In the genomic region with DNA sequence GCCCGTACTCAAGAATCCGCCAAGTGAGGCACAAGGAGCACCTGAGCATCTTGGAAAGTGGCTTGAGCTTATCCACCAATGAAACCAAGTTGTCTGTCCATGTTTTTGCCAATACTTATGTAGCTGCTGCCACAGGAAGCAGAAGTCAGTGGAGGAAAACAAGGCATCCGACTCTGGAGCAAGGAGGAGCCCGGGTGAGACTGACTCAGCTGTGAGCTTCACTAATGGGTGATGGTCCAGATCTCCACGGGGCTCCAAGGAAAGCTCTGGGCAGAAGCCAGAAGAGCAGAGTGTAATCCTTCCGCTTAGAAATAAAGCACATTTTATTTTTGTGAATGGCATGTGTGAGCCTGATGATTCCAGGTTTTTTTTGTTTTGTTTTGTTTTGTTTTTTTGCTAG, we compare ENCODE assay signal across 31 cellular contexts. TPM values are rescaled to one million over a fixed set of nuclear protein-coding genes. Genes with fewer than 3 reads are reported as not detected.
DNase-seq lines count a peak whose midpoint lies in the region; ATAC-seq, FAIRE-seq and TF ChIP-seq lines count a peak whose summit lies in the region.
"Had no signal": no experiment of that assay in that cellular context is flagged by ENCODE, and none has a peak within 500 bp of the region (broad histone marks: within the 10 kb centered on the region; RNA-seq: fewer than 3 reads in every experiment).

No MANE protein-coding gene starts in this region.

- intact Hi-C loops in Right ventricle myocardium superior (cut with DNase I) = no loop called here

- TF ChIP-seq CTCF in fibroblast of lung (conservative IDR thresholded peaks at IDR 0.05 in 1 of 2, IDR thresholded peaks at IDR 0.05 in 1 of 2; ENCODE audit: low read depth in 1 of 2, low read length in 2 of 2) (no peak), D721Med (IDR thresholded peaks at IDR 0.05; ENCODE audit: insufficient read depth, missing control alignments) (no peak)

- H3K27ac ChIP-seq in GM23248 (no peak overlapping the region), fibroblast of lung (ENCODE audit: insufficient read depth, low read length) (no peak overlapping the region)
- H3K27ac ChIP-seq: adrenal gland, hepatocyte, parathyroid adenoma, right atrium auricular region, thoracic aorta, vagina had no signal

- in situ Hi-C loops in GM23248 (cut with MboI) = no loop called here

- no peak overlapping the region for H3K9ac ChIP-seq in GM23248
- H3K9ac ChIP-seq in fibroblast of lung (ENCODE audit: insufficient read depth, low read length) = no peak overlapping the region
- H3K9ac ChIP-seq: parathyroid adenoma had no signal

- WGBS in GM23248 (ENCODE audit: low coverage in 1 of 2, low lambda C conversion rate in 2 of 2, missing lambda C conversion rate in 2 of 2), 2 experiments = 37 to 48% methylated on average over 6 of the region's 6 CpGs

- H3K4me1 ChIP-seq in GM23248 (ENCODE audit: insufficient read depth) = 0 out of 2 replicates have a peak, but pooled peaks cover 6% of the 10 kb centered on the region
- no peaks in the 10 kb centered on the region for H3K4me1 ChIP-seq in fibroblast of lung (ENCODE audit: control insufficient read depth, extremely low read depth, insufficient read depth, low read length)
- H3K4me1 ChIP-seq: adrenal gland, parathyroid adenoma, right atrium auricular region, vagina had no signal

- no peaks in the 10 kb centered on the region for H3K36me3 ChIP-seq in GM23248 (ENCODE audit: low read depth)
- H3K36me3 ChIP-seq in fibroblast of lung (ENCODE audit: control insufficient read depth, insufficient read depth, low read length) = no peaks in the 10 kb centered on the region

- H3K79me2 ChIP-seq in GM23248 (ENCODE audit: insufficient read depth) = no peaks in the 10 kb centered on the region
- H3K79me2 ChIP-seq in fibroblast of lung (ENCODE audit: control insufficient read depth, insufficient read depth, low read length) = no peaks in the 10 kb centered on the region
- H3K79me2 ChIP-seq: hepatocyte, parathyroid adenoma had no signal

- H3K4me2 ChIP-seq in GM23248 (ENCODE audit: unreplicated experiment) (no peak overlapping the region), fibroblast of lung (ENCODE audit: extremely low read depth, insufficient read depth, low read length) (no peak overlapping the region)
- H3K4me2 ChIP-seq: GM23338, hepatocyte had no signal

- no peak for ATAC-seq in Right ventricle myocardium superior (ENCODE audit: poor library complexity)
- ATAC-seq: activated CD4-positive, alpha-beta T cell treated with anti-CD3 and anti-CD28 coated beads for 36 hours; GM23338; left ventricle myocardium superior; stimulated activated naive CD8-positive, alpha-beta T cell treated with anti-CD3 and anti-CD28 coated beads, Interleukin-15, Interleukin-2, amounts not matched to agents 100 U/mL and 50 U/mL, for 24 hours had no signal

- DNase-seq in GM23248 = peak; percentile 63
- peak; percentile 39 for DNase-seq in astrocyte of the hippocampus (ENCODE audit: low read depth, low spot score)
- DNase-seq in fibroblast of lung (ENCODE audit: low read depth in 2 of 2) = peak in 1 of 2 donors; percentile 24
- peak; percentile 62 for DNase-seq in smooth muscle cell of the brain vasculature (ENCODE audit: low read depth, low spot score)
- no peak for DNase-seq in Right ventricle myocardium superior
- no peak for DNase-seq in D721Med (ENCODE audit: insufficient read length, low spot score)
- no peak for DNase-seq in activated CD4-positive, alpha-beta T cell treated with anti-CD3 and anti-CD28 coated beads, Interleukin-2, amount 50 U/mL, for 4 hours
- DNase-seq: activated CD4-positive, alpha-beta T cell treated with anti-CD3 and anti-CD28 coated beads for 36 hours; activated naive CD4-positive, alpha-beta T cell; activated T-cell treated with anti-CD3 and anti-CD28 coated beads, Interleukin-2, amount 50 U/mL, for 24 hours; adrenal gland; caudate nucleus; CD4-positive, alpha-beta T cell; immature natural killer cell; left ventricle myocardium superior; MV-4-11; NCI-H146; NCI-H2171; NCI-H524 treated with DMSO at 0.1 percent for 48 hours; stimulated activated CD4-positive, alpha-beta T cell treated with anti-CD3 and anti-CD28 coated beads, Interleukin-4, amount 100 ng/mL, for 4 hours; stimulated activated naive CD8-positive, alpha-beta T cell treated with anti-CD3 and anti-CD28 coated beads, Interleukin-15, Interleukin-2, amounts not matched to agents 100 U/mL and 50 U/mL, for 24 hours had no signal

- H3K4me3 ChIP-seq in GM23248 (no peak overlapping the region), fibroblast of lung (replicated peaks in 1 of 4; ENCODE audit: control extremely low read depth in 1 of 4, insufficient read depth in 1 of 4, low read depth in 3 of 4, low read length in 4 of 4) (no peak overlapping the region)
- H3K4me3 ChIP-seq: adrenal gland, GM23338, hepatocyte, right atrium auricular region, thoracic aorta, vagina had no signal

- FAIRE-seq in D721Med (lab: Jason Lieb, UNC) = no peak
- FAIRE-seq: frontal cortex, HTR-8/SVneo had no signal

- H3K9me2 ChIP-seq in GM23248 (ENCODE audit: insufficient read depth) = no peaks in the 10 kb centered on the region

- H3K9me3 ChIP-seq in GM23248 (ENCODE audit: low read depth) = no peaks in the 10 kb centered on the region
- no peaks in the 10 kb centered on the region for H3K9me3 ChIP-seq in fibroblast of lung (ENCODE audit: control insufficient read depth, insufficient read depth, low read depth, low read length)
- H3K9me3 ChIP-seq: adrenal gland, right atrium auricular region, thoracic aorta, vagina had no signal

- H3F3A ChIP-seq in GM23248 (ENCODE audit: insufficient read depth) = no peaks in the 10 kb centered on the region

- no peaks in the 10 kb centered on the region for H3K27me3 ChIP-seq in GM23248 (replicated peaks; ENCODE audit: insufficient read depth)
- no peaks in the 10 kb centered on the region for H3K27me3 ChIP-seq in fibroblast of lung (ENCODE audit: control insufficient read depth, insufficient read depth, low read length)
- H3K27me3 ChIP-seq: adrenal gland, hepatocyte, right atrium auricular region, vagina had no signal

- H2AFZ ChIP-seq in GM23248 = peak overlapping the region; percentile 57
- H2AFZ ChIP-seq in fibroblast of lung (ENCODE audit: low read length) = peak overlapping the region; percentile 33
- H2AFZ ChIP-seq: GM23338, hepatocyte, parathyroid adenoma had no signal

- H4K20me1 ChIP-seq in GM23248 (ENCODE audit: insufficient read depth) = no peaks in the 10 kb centered on the region
- H4K20me1 ChIP-seq in fibroblast of lung (ENCODE audit: control insufficient read depth, extremely low read depth, insufficient read depth, low read length) = no peaks in the 10 kb centered on the region

RNA-seq across cellular contexts. Expression of a gene that starts 12.3 kb away (rescaled TPM):
- total RNA-seq in GM23248 (2014; rRNA removed; shearing (Covaris generic)) = 433 and 695 TPM in 2 replicates
- polyA plus RNA-seq in GM23248 (2016; fragmentation: Nextera tagmentation; extraction: Ambion mirVana) = 318 and 327 TPM in 2 replicates
- total RNA-seq in fibroblast of lung = 304 and 455 TPM in 2 replicates
- 673 and 941 TPM in 2 replicates for polyA plus RNA-seq in fibroblast of lung
- 321 and 394 TPM in 2 replicates for polyA plus RNA-seq in fibroblast of lung (2012)
- polyA minus RNA-seq in fibroblast of lung (ENCODE audit: low replicate concordance) = 781 and 908 TPM in 2 replicates
- 66.9 TPM for total RNA-seq in Right ventricle myocardium superior

RNA-seq across cellular contexts. Expression of a gene that starts 20.6 kb away (rescaled TPM):
- 18.4 and 19.0 TPM in 2 replicates for total RNA-seq in GM23248 (2014; rRNA removed; shearing (Covaris generic))
- polyA plus RNA-seq in GM23248 (2016; fragmentation: Nextera tagmentation; extraction: Ambion mirVana) = 9.9 and 10.6 TPM in 2 replicates
- 8.7 and 11.1 TPM in 2 replicates for total RNA-seq in fibroblast of lung
- polyA plus RNA-seq in fibroblast of lung = 12.5 and 26.0 TPM in 2 replicates
- 12.7 and 23.8 TPM in 2 replicates for polyA plus RNA-seq in fibroblast of lung (2012)
- polyA minus RNA-seq in fibroblast of lung (ENCODE audit: low replicate concordance) = 26.8 and 49.7 TPM in 2 replicates
- total RNA-seq in Right ventricle myocardium superior = 30.4 TPM

RNA-seq across cellular contexts. Expression of a gene that starts 21.6 kb away (rescaled TPM):
- total RNA-seq in GM23248 (2014; rRNA removed; shearing (Covaris generic)) = 41.3 and 52.7 TPM in 2 replicates
- 140 and 143 TPM in 2 replicates for polyA plus RNA-seq in GM23248 (2016; fragmentation: Nextera tagmentation; extraction: Ambion mirVana)
- 75.0 and 84.7 TPM in 2 replicates for total RNA-seq in fibroblast of lung
- 56.3 and 59.0 TPM in 2 replicates for polyA plus RNA-seq in fibroblast of lung
- 91.5 and 97.8 TPM in 2 replicates for polyA plus RNA-seq in fibroblast of lung (2012)
- 40.3 and 60.4 TPM in 2 replicates for polyA minus RNA-seq in fibroblast of lung (ENCODE audit: low replicate concordance)
- total RNA-seq in Right ventricle myocardium superior = 64.4 TPM

RNA-seq across cellular contexts. Expression of a gene that starts 27.9 kb away (rescaled TPM):
- not detected in 2 replicates for total RNA-seq in GM23248 (2014; rRNA removed; shearing (Covaris generic))
- polyA plus RNA-seq in GM23248 (2016; fragmentation: Nextera tagmentation; extraction: Ambion mirVana) (not detected in 2 replicates), fibroblast of lung (not detected in 2 replicates)
- total RNA-seq in fibroblast of lung (not detected in 2 replicates), Right ventricle myocardium superior (not detected)
- polyA plus RNA-seq in fibroblast of lung (2012) = not detected in 2 replicates
- polyA minus RNA-seq in fibroblast of lung (ENCODE audit: low replicate concordance) = 1.2 TPM in 1 of 2 replicates, not detected in the other
- total RNA-seq: frontal cortex, G401, left ventricle myocardium superior, SK-MEL-5, thoracic aorta had no signal
- polyA plus RNA-seq: immature natural killer cell had no signal

RNA-seq across cellular contexts. Expression of a gene that starts 49.3 kb away (rescaled TPM):
- 0.13 and 0.22 TPM in 2 replicates for total RNA-seq in GM23248 (2014; rRNA removed; shearing (Covaris generic))
- 0.05 TPM in 2 replicates for polyA plus RNA-seq in GM23248 (2016; fragmentation: Nextera tagmentation; extraction: Ambion mirVana)
- 1.5 and 1.7 TPM in 2 replicates for total RNA-seq in fibroblast of lung
- polyA plus RNA-seq in fibroblast of lung = 0.96 and 2.1 TPM in 2 replicates
- polyA plus RNA-seq in fibroblast of lung (2012) = 0.94 and 2.9 TPM in 2 replicates
- 2.4 and 3.9 TPM in 2 replicates for polyA minus RNA-seq in fibroblast of lung (ENCODE audit: low replicate concordance)
- 0.16 TPM for total RNA-seq in Right ventricle myocardium superior
- polyA plus RNA-seq: immature natural killer cell had no signal

Comparison
In these comparisons a context has a peak if more than half of its experiments do, and no peak if none do; other contexts are left out.
1. DNase-seq: peak in GM23248 (single experiment), astrocyte of the hippocampus (single experiment) and smooth muscle cell of the brain vasculature (single experiment); none in Right ventricle myocardium superior (single experiment), D721Med (single experiment) and activated CD4-positive, alpha-beta T cell treated with anti-CD3 and anti-CD28 coated beads, Interleukin-2, amount 50 U/mL, for 4 hours (0 of 2).